In genomic region chr20:43243672-43244269, GRCh38 we compare ENCODE assay signal across 11 cellular contexts. TPM values are rescaled to one million over a fixed set of nuclear protein-coding genes. Genes with fewer than 3 reads are reported as not detected.
DNase-seq lines count a peak whose midpoint lies in the region; ATAC-seq, FAIRE-seq and TF ChIP-seq lines count a peak whose summit lies in the region.
"Had no signal": no experiment of that assay in that cellular context is flagged by ENCODE, and none has a peak within 500 bp of the region (broad histone marks: within the 10 kb centered on the region; RNA-seq: fewer than 3 reads in every experiment).

No MANE protein-coding gene starts in this region.

- H3K4me1 ChIP-seq in body of pancreas (no peaks in the 10 kb centered on the region), parathyroid adenoma (no peaks in the 10 kb centered on the region)

- no peak overlapping the region for H3K4me2 ChIP-seq in parathyroid adenoma (ENCODE audit: low read length)

- intact Hi-C loops in body of pancreas (cut with DNase I): no loop called here

- 35 to 43% methylated on average over 6 to 7 of the region's 7 CpGs for WGBS in body of pancreas, 2 donors

- H3K9ac ChIP-seq in parathyroid adenoma: no peak overlapping the region

- no peak overlapping the region for H2AFZ ChIP-seq in parathyroid adenoma

- no peaks in the 10 kb centered on the region for H3K36me3 ChIP-seq in GM06990 (ENCODE audit: control insufficient read depth, insufficient read depth, low read length)
- no peaks in the 10 kb centered on the region for H3K36me3 ChIP-seq in body of pancreas (replicated peaks in 1 of 2; ENCODE audit: insufficient read depth in 1 of 2, low read depth in 2 of 2)
- H3K36me3 ChIP-seq in parathyroid adenoma (ENCODE audit: control insufficient read depth, insufficient read depth, low read length): no peaks in the 10 kb centered on the region

- H3K4me3 ChIP-seq in GM06990 (replicated peaks; ENCODE audit: low read depth, low read length) (no peak overlapping the region), body of pancreas (no peak overlapping the region), parathyroid adenoma (ENCODE audit: low read depth, low read length) (no peak overlapping the region)
- H3K4me3 ChIP-seq: skin epidermis had no signal

- TF ChIP-seq POLR2A in body of pancreas (IDR thresholded peaks at IDR 0.05): no peak
- no peak for TF ChIP-seq POLR2A in H54 (IDR thresholded peaks at IDR 0.05; ENCODE audit: low read depth, low read length)

- ATAC-seq in body of pancreas (no peak), GM19351 (IDR thresholded peaks at IDR 0.05; ENCODE audit: unreplicated experiment) (no peak), HG02610 (IDR thresholded peaks at IDR 0.05; ENCODE audit: unreplicated experiment) (no peak)

- H3K27me3 ChIP-seq in GM06990 (replicated peaks; ENCODE audit: control insufficient read depth, insufficient read depth, low read length): peaks cover 1% of the 10 kb centered on the region; the same call in 1 of the 2 replicates
- H3K27me3 ChIP-seq in body of pancreas: peaks cover 0 to 10% of the 10 kb centered on the region in 2 donors
- H3K27me3 ChIP-seq in parathyroid adenoma (ENCODE audit: control insufficient read depth, insufficient read depth, low read length): no peaks in the 10 kb centered on the region

- H3K9me3 ChIP-seq in body of pancreas (no peaks in the 10 kb centered on the region), parathyroid adenoma (ENCODE audit: control insufficient read depth, low read length) (no peaks in the 10 kb centered on the region)

- no peaks in the 10 kb centered on the region for H3K79me2 ChIP-seq in parathyroid adenoma

- TF ChIP-seq CTCF in GM06990 (IDR thresholded peaks at IDR 0.05; ENCODE audit: insufficient read depth, low read length, poor library complexity, severe bottlenecking) (peak; percentile 41), body of pancreas (IDR thresholded peaks at IDR 0.05) (peak in 5 of 7 experiments; percentile 7 to 43 (median 19)), parathyroid adenoma (IDR thresholded peaks at IDR 0.05) (peak; percentile 78)

- DNase-seq in GM06990 (ENCODE audit: extremely low read depth, insufficient read length): no peak
- peak; percentile 22 for DNase-seq in NAMALWA (ENCODE audit: low spot score)
- DNase-seq in body of pancreas: peak in 3 of 4 donors; percentile 14 to 40 (median 15)
- DNase-seq in H54 (ENCODE audit: insufficient read length, low spot score): no peak
- no peak for DNase-seq in NCI-H2196 (lab: John Stamatoyannopoulos, UW; ENCODE audit: unreplicated experiment)
- DNase-seq: activated gamma-delta T cell treated with Interleukin-2 at 50 U/mL for 16 hours had no signal

- no peak for FAIRE-seq in H54 (lab: Jason Lieb, UNC)
- FAIRE-seq: GM18507 had no signal

- H3K27ac ChIP-seq in body of pancreas: no peak overlapping the region
- H3K27ac ChIP-seq in parathyroid adenoma: no peak overlapping the region
- H3K27ac ChIP-seq: skin epidermis had no signal

RNA-seq across cellular contexts. Expression of gene PTPRT, which starts 54.1 kb away (rescaled TPM):
- total RNA-seq in body of pancreas: 1 to 10 TPM in 1 of 2 donors, under 1 TPM in 1; 0.33 to 1.0 TPM

Comparison
In these comparisons a context has a peak if more than half of its experiments do, and no peak if none do; other contexts are left out.
1. DNase-seq: peak in NAMALWA (single experiment) and body of pancreas (3 of 4); none in GM06990 (single experiment), H54 (single experiment) and NCI-H2196 (single experiment).
2. CTCF ChIP-seq: peak in every context shown above with its lines; median percentile 78 in parathyroid adenoma; 41 in GM06990; 19 in body of pancreas.